ENCODE assay signal across 8 cellular contexts in the genomic region with DNA sequence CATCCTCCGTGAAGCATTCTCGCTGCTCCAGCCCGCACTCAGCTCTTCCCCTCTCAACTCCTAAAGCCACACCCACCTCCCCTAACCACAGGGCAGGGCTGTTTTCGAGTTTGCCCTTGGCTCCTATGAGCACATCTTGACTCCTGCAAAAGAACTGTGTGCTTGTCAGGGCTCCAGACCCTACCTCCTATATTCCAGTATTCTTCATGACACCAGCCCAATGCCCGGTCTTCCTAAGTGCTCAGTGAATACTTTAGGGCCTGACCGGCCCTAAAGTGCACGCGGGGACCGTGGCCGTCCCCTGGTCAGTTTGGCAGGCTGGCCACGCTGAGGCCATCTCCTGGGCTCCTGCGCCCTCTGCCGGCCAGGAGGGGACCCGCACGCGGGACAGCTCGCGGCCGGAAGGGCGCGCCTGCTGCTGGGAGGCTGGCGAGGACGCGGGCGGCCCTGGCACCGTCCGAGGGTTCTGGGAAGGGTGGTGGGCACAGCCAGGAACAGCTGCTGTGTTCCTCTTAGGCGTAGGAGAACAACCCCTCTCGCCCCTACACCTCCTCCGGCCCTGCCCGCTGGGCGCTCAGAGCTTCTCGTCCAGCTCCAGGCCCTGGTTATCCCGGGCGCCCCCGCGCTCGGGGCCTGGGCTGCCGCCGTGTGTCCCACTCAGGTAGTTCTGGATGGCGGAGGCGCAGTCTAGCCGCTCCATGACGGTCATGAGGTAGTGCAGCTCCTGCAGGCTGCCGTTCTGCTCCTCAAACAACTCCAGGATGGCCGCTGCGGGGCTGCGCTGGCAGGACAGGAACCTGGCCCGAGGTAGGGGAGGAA. TPM values are rescaled to one million over a fixed set of nuclear protein-coding genes. Genes with fewer than 3 reads are reported as not detected.
DNase-seq lines count a peak whose midpoint lies in the region; ATAC-seq, FAIRE-seq and TF ChIP-seq lines count a peak whose summit lies in the region.

No MANE protein-coding gene starts in this region.

- H3K9me3 ChIP-seq in endothelial cell of umbilical vein (replicated peaks; ENCODE audit: control insufficient read depth, insufficient read depth, low read length), result no peaks in the 10 kb centered on the region

- CTCF ChIA-PET in endothelial cell of umbilical vein (lab: Charles Lee), result interaction anchor here (0.6 to 4.0 kb wide), 40 partner anchors 9 to 1679 kb away, joined by 3 to 96 read pairs (median 5); partner anchors contain the start of genes APOBEC2, TSPO2 and UNC5CL

- BruUV-seq in endothelial cell of umbilical vein (replicated peaks; lab: Mats Ljungman, UMichigan), result no TSS peak

- no peak overlapping the region for H3K27ac ChIP-seq in endothelial cell of umbilical vein (ENCODE audit: insufficient read depth, low read depth, low read length)

- peak overlapping the region in 2 of 3 experiments; percentile 28 to 30 for H3K4me3 ChIP-seq in endothelial cell of umbilical vein (replicated peaks in 1 of 3; ENCODE audit: insufficient read depth in 1 of 3, low read depth in 1 of 3, low read length in 3 of 3)

- peaks cover 6% of the 10 kb centered on the region for H3K4me1 ChIP-seq in endothelial cell of umbilical vein (ENCODE audit: control insufficient read depth, extremely low read depth, insufficient read depth, low read length)

- peak overlapping the region; percentile 89 for H2AFZ ChIP-seq in endothelial cell of umbilical vein (ENCODE audit: low read depth, low read length)

- no peaks in the 10 kb centered on the region for H3K36me3 ChIP-seq in endothelial cell of umbilical vein (ENCODE audit: control insufficient read depth in 2 of 2, extremely low read depth in 1 of 2, insufficient read depth in 2 of 2, low read length in 2 of 2)

- no peak for TF ChIP-seq POLR2A in endothelial cell of umbilical vein (IDR thresholded peaks at IDR 0.05; ENCODE audit: low read depth, low read length)

- H3K4me2 ChIP-seq in endothelial cell of umbilical vein (ENCODE audit: insufficient read depth, low read length), result peak overlapping the region; percentile 67

- dilution Hi-C loops in endothelial cell of umbilical vein (cut with MboI; ENCODE audit: extremely low pct_ligation_motif_present, low sequenced_read_pairs), result no loop called here

- H3K27me3 ChIP-seq in endothelial cell of umbilical vein (ENCODE audit: control insufficient read depth in 2 of 2, insufficient read depth in 2 of 2, low read length in 2 of 2), result peaks cover 0 to 4% of the 10 kb centered on the region in 2 experiments

- intact Hi-C loops in endothelial cell of umbilical vein (cut with micrococcal nuclease), result loop anchor here (1.0 to 5.0 kb wide), 8 partner anchors 22 to 1681 kb away; no protein-coding TSS in a partner anchor

- POLR2A ChIA-PET in endothelial cell of umbilical vein (lab: Charles Lee), result no interaction called here

- no peaks in the 10 kb centered on the region for H3K79me2 ChIP-seq in endothelial cell of umbilical vein (ENCODE audit: control insufficient read depth, insufficient read depth, low read length)

- DNase-seq in AG20443 (ENCODE audit: low spot score) (peak; percentile 95), NCI-H82 treated with DMSO at 0.1 percent for 48 hours (lab: John Stamatoyannopoulos, UW; ENCODE audit: unreplicated experiment) (peak; percentile 14), endothelial cell of umbilical vein (ENCODE audit: low read depth, low spot score) (peak; percentile 63), middle frontal gyrus (ENCODE audit: extremely low spot score, low spot score) (peak; percentile 51)
- peak; percentile 63 to 81 (median 74) for DNase-seq in activated CD8-positive, alpha-beta memory T cell treated with anti-CD3 and anti-CD28 coated beads for 48 hours (ENCODE audit: low read depth in 2 of 3, low spot score in 2 of 3)
- DNase-seq in stimulated activated CD8-positive, alpha-beta memory T cell treated with anti-CD3 and anti-CD28 coated beads, Interleukin-15, amount 100 ng/mL, for 4 hours (ENCODE audit: low read depth in 2 of 2), result peak; percentile 13 to 45

- no peaks in the 10 kb centered on the region for H3K9me1 ChIP-seq in endothelial cell of umbilical vein (replicated peaks; ENCODE audit: control insufficient read depth, extremely low read depth, insufficient read depth, low read length)

- no peak overlapping the region for H3K9ac ChIP-seq in endothelial cell of umbilical vein (replicated peaks; ENCODE audit: extremely low read depth, insufficient read depth, low read length)

- ATAC-seq in GM18907 (IDR thresholded peaks at IDR 0.05; ENCODE audit: unreplicated experiment) (peak; percentile 88), HG03108 (IDR thresholded peaks at IDR 0.05; ENCODE audit: unreplicated experiment) (peak; percentile 77)

- peak; percentile 97 to 98 for TF ChIP-seq CTCF in endothelial cell of umbilical vein (IDR thresholded peaks at IDR 0.05; ENCODE audit: extremely low read depth in 1 of 2, insufficient read depth in 1 of 2, low read depth in 1 of 2, low read length in 2 of 2)

- peak; percentile 72 for FAIRE-seq in endothelial cell of umbilical vein (lab: Jason Lieb, UNC)

- H4K20me1 ChIP-seq in endothelial cell of umbilical vein (replicated peaks; ENCODE audit: control insufficient read depth, extremely low read depth, insufficient read depth, low read length), result no peaks in the 10 kb centered on the region

TF ChIP-seq in endothelial cell of umbilical vein, 7 proteins besides CTCF, POLR2A, EP300 and RAD21:
- TF ChIP-seq FOS (IDR thresholded peaks at IDR 0.05; ENCODE audit: borderline replicate concordance, insufficient read depth, low read length) (no peak), GATA2 (IDR thresholded peaks at IDR 0.05; ENCODE audit: insufficient read depth, insufficient read length, low read depth, low read length) (no peak), EZH2 (IDR thresholded peaks at IDR 0.05; ENCODE audit: borderline replicate concordance, low read depth, low read length, severe bottlenecking) (no peak), POLR2AphosphoS5 (IDR thresholded peaks at IDR 0.05; ENCODE audit: insufficient read depth, low read depth, low read length) (peak; percentile 43), JUN (IDR thresholded peaks at IDR 0.05; ENCODE audit: borderline replicate concordance, insufficient read depth, insufficient read length, low read depth) (no peak), MYC (IDR thresholded peaks at IDR 0.05; ENCODE audit: low read depth, low read length) (no peak)
- TF ChIP-seq, protein P1, sequence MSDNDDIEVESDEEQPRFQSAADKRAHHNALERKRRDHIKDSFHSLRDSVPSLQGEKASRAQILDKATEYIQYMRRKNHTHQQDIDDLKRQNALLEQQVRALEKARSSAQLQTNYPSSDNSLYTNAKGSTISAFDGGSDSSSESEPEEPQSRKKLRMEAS (IDR thresholded peaks at IDR 0.05; ENCODE audit: insufficient read depth, insufficient read length), result no peak

RNA-seq across cellular contexts. Expression of gene UNC5CL, which starts 11.0 kb away (rescaled TPM):
- total RNA-seq in endothelial cell of umbilical vein, result 0.20 and 0.32 TPM in 2 replicates
- polyA plus RNA-seq in endothelial cell of umbilical vein, result 0.11 and 0.14 TPM in 2 replicates
- 0.01 and 0.08 TPM in 2 replicates for polyA plus RNA-seq in endothelial cell of umbilical vein (2011; cell fraction: cytosol; rRNA removed)
- 0.59 and 0.72 TPM in 2 replicates for polyA plus RNA-seq in endothelial cell of umbilical vein (2011; cell fraction: nucleus; rRNA removed)
- 0.05 TPM in 1 of 2 replicates, not detected in the other for polyA plus RNA-seq in endothelial cell of umbilical vein (2012)
- not detected in 2 replicates for polyA minus RNA-seq in endothelial cell of umbilical vein
- polyA minus RNA-seq in endothelial cell of umbilical vein (2011; cell fraction: cytosol; rRNA and poly(A)+ RNA removed), result not detected
- 0.19 and 0.24 TPM in 2 replicates for polyA minus RNA-seq in endothelial cell of umbilical vein (2011; cell fraction: nucleus; rRNA and poly(A)+ RNA removed)

RNA-seq across cellular contexts. Expression of gene TSPO2, which starts 14.3 kb away (rescaled TPM):
- total RNA-seq in endothelial cell of umbilical vein, result not detected in 2 replicates
- not detected in 2 replicates for polyA plus RNA-seq in endothelial cell of umbilical vein
- polyA plus RNA-seq in endothelial cell of umbilical vein (2011; cell fraction: cytosol; rRNA removed), result not detected in 2 replicates
- not detected in 2 replicates for polyA plus RNA-seq in endothelial cell of umbilical vein (2011; cell fraction: nucleus; rRNA removed)
- not detected in 2 replicates for polyA plus RNA-seq in endothelial cell of umbilical vein (2012)
- not detected in 2 replicates for polyA minus RNA-seq in endothelial cell of umbilical vein
- not detected for polyA minus RNA-seq in endothelial cell of umbilical vein (2011; cell fraction: cytosol; rRNA and poly(A)+ RNA removed)
- not detected in 2 replicates for polyA minus RNA-seq in endothelial cell of umbilical vein (2011; cell fraction: nucleus; rRNA and poly(A)+ RNA removed)

RNA-seq across cellular contexts. Expression of gene APOBEC2, which starts 25.0 kb away (rescaled TPM):
- total RNA-seq in endothelial cell of umbilical vein, result not detected in 2 replicates
- polyA plus RNA-seq in endothelial cell of umbilical vein, result not detected in 2 replicates
- not detected in 2 replicates for polyA plus RNA-seq in endothelial cell of umbilical vein (2011; cell fraction: cytosol; rRNA removed)
- polyA plus RNA-seq in endothelial cell of umbilical vein (2011; cell fraction: nucleus; rRNA removed), result not detected in 2 replicates
- polyA plus RNA-seq in endothelial cell of umbilical vein (2012), result not detected in 2 replicates
- polyA minus RNA-seq in endothelial cell of umbilical vein, result not detected in 2 replicates
- polyA minus RNA-seq in endothelial cell of umbilical vein (2011; cell fraction: cytosol; rRNA and poly(A)+ RNA removed), result not detected
- polyA minus RNA-seq in endothelial cell of umbilical vein (2011; cell fraction: nucleus; rRNA and poly(A)+ RNA removed), result not detected in 2 replicates

RNA-seq across cellular contexts. Expression of gene OARD1, which starts 44.1 kb away (rescaled TPM):
- 11.1 and 13.0 TPM in 2 replicates for total RNA-seq in endothelial cell of umbilical vein
- polyA plus RNA-seq in endothelial cell of umbilical vein, result 3.5 and 5.2 TPM in 2 replicates
- polyA plus RNA-seq in endothelial cell of umbilical vein (2011; cell fraction: cytosol; rRNA removed), result 5.1 and 5.5 TPM in 2 replicates
- polyA plus RNA-seq in endothelial cell of umbilical vein (2011; cell fraction: nucleus; rRNA removed), result 3.7 and 5.2 TPM in 2 replicates
- polyA plus RNA-seq in endothelial cell of umbilical vein (2012), result 11.9 and 14.2 TPM in 2 replicates
- polyA minus RNA-seq in endothelial cell of umbilical vein, result 2.9 and 4.5 TPM in 2 replicates
- 6.7 TPM for polyA minus RNA-seq in endothelial cell of umbilical vein (2011; cell fraction: cytosol; rRNA and poly(A)+ RNA removed)
- polyA minus RNA-seq in endothelial cell of umbilical vein (2011; cell fraction: nucleus; rRNA and poly(A)+ RNA removed), result 6.5 and 8.1 TPM in 2 replicates

RNA-seq across cellular contexts. Expression of gene NFYA, which starts 44.8 kb away (rescaled TPM):
- 29.0 and 30.9 TPM in 2 replicates for total RNA-seq in endothelial cell of umbilical vein
- polyA plus RNA-seq in endothelial cell of umbilical vein, result 12.2 and 13.1 TPM in 2 replicates
- 12.0 and 13.9 TPM in 2 replicates for polyA plus RNA-seq in endothelial cell of umbilical vein (2011; cell fraction: cytosol; rRNA removed)
- polyA plus RNA-seq in endothelial cell of umbilical vein (2011; cell fraction: nucleus; rRNA removed), result 22.6 and 23.4 TPM in 2 replicates
- 26.5 and 36.0 TPM in 2 replicates for polyA plus RNA-seq in endothelial cell of umbilical vein (2012)
- 62.7 and 69.5 TPM in 2 replicates for polyA minus RNA-seq in endothelial cell of umbilical vein
- polyA minus RNA-seq in endothelial cell of umbilical vein (2011; cell fraction: cytosol; rRNA and poly(A)+ RNA removed), result 11.5 TPM
- 15.5 and 23.9 TPM in 2 replicates for polyA minus RNA-seq in endothelial cell of umbilical vein (2011; cell fraction: nucleus; rRNA and poly(A)+ RNA removed)

Comparison
In these comparisons a context has a peak if more than half of its experiments do, and no peak if none do; other contexts are left out.
1. DNase-seq: peak in every context shown above with its lines; median percentile 95 in AG20443; 74 in activated CD8-positive, alpha-beta memory T cell treated with anti-CD3 and anti-CD28 coated beads for 48 hours; 63 in endothelial cell of umbilical vein; 51 in middle frontal gyrus; 29 in stimulated activated CD8-positive, alpha-beta memory T cell treated with anti-CD3 and anti-CD28 coated beads, Interleukin-15, amount 100 ng/mL, for 4 hours; 14 in NCI-H82 treated with DMSO at 0.1 percent for 48 hours.